ENCODE assay signal across 34 cellular contexts in the genomic region with DNA sequence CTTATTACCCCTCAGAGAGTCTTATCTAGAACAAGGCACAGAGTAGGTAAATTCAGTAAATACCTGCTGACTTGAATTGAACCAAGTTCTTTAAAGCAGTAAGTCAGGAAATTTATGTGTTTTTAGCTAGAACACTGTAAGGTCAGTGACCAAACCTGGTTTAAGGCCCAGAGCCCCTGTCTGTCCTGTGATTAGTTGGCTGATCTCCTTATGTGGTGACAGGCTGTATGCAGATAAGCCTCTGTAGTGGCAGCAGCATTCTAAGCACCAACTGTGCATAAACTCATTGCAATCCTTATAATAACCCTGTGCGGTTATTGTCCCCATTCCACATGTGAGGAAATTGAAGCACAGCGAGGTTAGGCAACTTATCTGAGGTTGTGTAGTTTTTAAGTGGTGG. TPM values are rescaled to one million over a fixed set of nuclear protein-coding genes. Genes with fewer than 3 reads are reported as not detected.
"Had no signal": no experiment of that assay in that cellular context is flagged by ENCODE, and none has a peak within 500 bp of the region (broad histone marks: within the 10 kb centered on the region; RNA-seq: fewer than 3 reads in every experiment).

No MANE protein-coding gene starts in this region.

- H3K9me3 ChIP-seq: ovary, psoas muscle, suprapubic skin, testis, tibial artery, transverse colon, upper lobe of right lung, uterus had no signal

- H3K9me3 Mint-ChIP-seq: natural killer cell; neural progenitor cell; stimulated activated memory B cell treated with anti-CD40 and anti-IgM and Interleukin-4, amounts not matched to agents 10 μg/mL and 1 μg/mL and 100 μg/mL, for 72 hours; stimulated activated naive CD8-positive, alpha-beta T cell treated with anti-CD3 and anti-CD28 coated beads, Interleukin-15, amount 100 ng/mL, for 72 hours; type B pancreatic cell had no signal

- ATAC-seq: natural killer cell; psoas muscle; right cardiac atrium; sciatic nerve; stimulated activated memory B cell treated with anti-CD40 and anti-IgM and Interleukin-4, amounts not matched to agents 10 μg/mL and 1 μg/mL and 100 μg/mL, for 72 hours; stimulated activated naive CD8-positive, alpha-beta T cell treated with anti-CD3 and anti-CD28 coated beads, Interleukin-15, amount 100 ng/mL, for 72 hours; stimulated activated naive CD8-positive, alpha-beta T cell treated with anti-CD3 and anti-CD28 coated beads, Interleukin-15, Interleukin-2, amounts not matched to agents 100 U/mL and 50 U/mL, for 24 hours; upper lobe of right lung had no signal

- H3K36me3 ChIP-seq: neural progenitor cell, ovary, transverse colon, upper lobe of right lung, uterus had no signal

- H3K27ac ChIP-seq: neural progenitor cell, ovary, parathyroid adenoma, psoas muscle, skin epidermis, spleen, suprapubic skin, testis, tibial artery, transverse colon, upper lobe of right lung, uterus had no signal

- H3K4me3 Mint-ChIP-seq: natural killer cell; nephron; neural progenitor cell; stimulated activated memory B cell treated with anti-CD40 and anti-IgM and Interleukin-4, amounts not matched to agents 10 μg/mL and 1 μg/mL and 100 μg/mL, for 72 hours; stimulated activated naive CD8-positive, alpha-beta T cell treated with anti-CD3 and anti-CD28 coated beads, Interleukin-15, amount 100 ng/mL, for 72 hours; type B pancreatic cell had no signal

- H3K4me1 ChIP-seq: neural progenitor cell, parathyroid adenoma, psoas muscle, spleen, testis, tibial artery, transverse colon, upper lobe of right lung, uterus had no signal

- H3K4me1 Mint-ChIP-seq: natural killer cell; nephron; neural progenitor cell; stimulated activated memory B cell treated with anti-CD40 and anti-IgM and Interleukin-4, amounts not matched to agents 10 μg/mL and 1 μg/mL and 100 μg/mL, for 72 hours; stimulated activated naive CD8-positive, alpha-beta T cell treated with anti-CD3 and anti-CD28 coated beads, Interleukin-15, amount 100 ng/mL, for 72 hours had no signal

- H3K27ac Mint-ChIP-seq: natural killer cell; nephron; neural progenitor cell; progenitor cell of endocrine pancreas; stimulated activated memory B cell treated with anti-CD40 and anti-IgM and Interleukin-4, amounts not matched to agents 10 μg/mL and 1 μg/mL and 100 μg/mL, for 72 hours; stimulated activated naive CD8-positive, alpha-beta T cell treated with anti-CD3 and anti-CD28 coated beads, Interleukin-15, amount 100 ng/mL, for 72 hours; type B pancreatic cell had no signal

- H3K27me3 Mint-ChIP-seq: progenitor cell of endocrine pancreas; stimulated activated memory B cell treated with anti-CD40 and anti-IgM and Interleukin-4, amounts not matched to agents 10 μg/mL and 1 μg/mL and 100 μg/mL, for 72 hours; stimulated activated naive CD8-positive, alpha-beta T cell treated with anti-CD3 and anti-CD28 coated beads, Interleukin-15, amount 100 ng/mL, for 72 hours; type B pancreatic cell had no signal

- H3K27me3 ChIP-seq: neural progenitor cell, ovary, spleen, suprapubic skin, testis, tibial artery, transverse colon, upper lobe of right lung, uterus had no signal

- H3K4me3 ChIP-seq: neural progenitor cell, ovary, psoas muscle, skin epidermis, smooth muscle cell, spleen, suprapubic skin, testis, tibial artery, transverse colon, upper lobe of right lung, uterus had no signal

- H3K36me3 Mint-ChIP-seq: natural killer cell; neural progenitor cell; stimulated activated memory B cell treated with anti-CD40 and anti-IgM and Interleukin-4, amounts not matched to agents 10 μg/mL and 1 μg/mL and 100 μg/mL, for 72 hours had no signal

- DNase-seq: natural killer cell; occipital lobe; ovary; posterior cingulate gyrus; psoas muscle; right cardiac atrium; spleen; stimulated activated CD4-positive, alpha-beta T cell treated with anti-CD3 and anti-CD28 coated beads, Interleukin-12 subunit alpha, Interleukin-12 subunit beta, amount 100 ng/mL, for 4 hours; stimulated activated CD4-positive, alpha-beta T cell treated with anti-CD3 and anti-CD28 coated beads, Interleukin-1b, Interleukin-23, amount 100 ng/mL, for 48 hours; stimulated activated CD4-positive, alpha-beta T cell treated with anti-CD3 and anti-CD28 coated beads, Interleukin-4, amount 100 ng/mL, for 1 hour; stimulated activated CD4-positive, alpha-beta T cell treated with anti-CD3 and anti-CD28 coated beads, Interleukin-4, amount 100 ng/mL, for 4 hours; stimulated activated CD8-positive, alpha-beta memory T cell treated with anti-CD3 and anti-CD28 coated beads, Interleukin-4, amount 100 ng/mL, for 48 hours; stimulated activated naive CD4-positive, alpha-beta T cell; stimulated activated naive CD8-positive, alpha-beta T cell treated with anti-CD3 and anti-CD28 coated beads, Interleukin-15, amount 100 ng/mL, for 72 hours; stimulated activated naive CD8-positive, alpha-beta T cell treated with anti-CD3 and anti-CD28 coated beads, Interleukin-15, Interleukin-2, amounts not matched to agents 100 U/mL and 50 U/mL, for 24 hours; substantia nigra; testis; tibial artery; transverse colon; upper lobe of right lung; uterus had no signal

RNA-seq across cellular contexts. Expression of gene BPIFC, which starts 50.8 kb away (rescaled TPM):
- total RNA-seq: natural killer cell, occipital lobe, osteoblast, ovary, progenitor cell of endocrine pancreas, psoas muscle, renal cortical epithelial cell, right cardiac atrium, sciatic nerve, spleen, transverse colon, upper lobe of right lung, urinary bladder, uterus had no signal
